ENCODE assay signal across 9 cellular contexts in genomic region chr7:602341-603141, GRCh38.
DNase-seq lines count a peak whose midpoint lies in the region; ATAC-seq, FAIRE-seq and TF ChIP-seq lines count a peak whose summit lies in the region.
"Had no signal": no experiment of that assay in that cellular context is flagged by ENCODE, and none has a peak within 500 bp of the region (broad histone marks: within the 10 kb centered on the region; RNA-seq: fewer than 3 reads in every experiment).

No MANE protein-coding gene starts in this region.

- CTCF ChIA-PET in activated CD8-positive, alpha-beta T cell treated with anti-CD3 and anti-CD28 coated beads, Interleukin-2, amount 10 ng/mL, durations not matched to agents 7 days and 5 days (lab: Charles Lee): interaction anchor here (1.0 to 1.2 kb wide), 2 partner anchors 16 to 17 kb away, joined by 3 to 5 read pairs; no protein-coding TSS in a partner anchor

- intact Hi-C loops in kidney (cut with DNase I): no loop called here

- no peak for TF ChIP-seq CTCF in kidney (IDR thresholded peaks at IDR 0.05; ENCODE audit: borderline replicate concordance, extremely low read depth, insufficient read depth)

- peaks cover 0 to 16% of the 10 kb centered on the region in 2 donors for H3K4me1 ChIP-seq in kidney (ENCODE audit: control insufficient read depth in 1 of 2, insufficient read depth in 1 of 2, low read depth in 1 of 2, low read length in 2 of 2)

- POLR2A ChIA-PET in activated CD8-positive, alpha-beta T cell treated with anti-CD3 and anti-CD28 coated beads, Interleukin-2, amount 10 ng/mL, durations not matched to agents 7 days and 5 days (lab: Charles Lee): interaction anchor here (1.0 to 7.5 kb wide), 6 partner anchors 8 to 125 kb away, joined by 3 to 128 read pairs (median 6); partner anchors contain the start of gene PRKAR1B

- ATAC-seq in activated CD8-positive, alpha-beta T cell treated with anti-CD3 and anti-CD28 coated beads, Interleukin-2, amount 10 ng/mL, durations not matched to agents 7 days and 5 days: no peak
- ATAC-seq in stimulated activated effector memory CD8-positive, alpha-beta T cell treated with anti-CD3 and anti-CD28 coated beads, Interleukin-12 subunit alpha, Interleukin-12 subunit beta, amount 100 ng/mL, for 72 hours: peak; percentile 42
- ATAC-seq in HG03280 (IDR thresholded peaks at IDR 0.05; ENCODE audit: unreplicated experiment) (no peak), GM18511 (IDR thresholded peaks at IDR 0.05; ENCODE audit: unreplicated experiment) (no peak)

- H3K9ac ChIP-seq in kidney (ENCODE audit: low read length in 2 of 2): no peak overlapping the region

- H3K36me3 ChIP-seq in kidney (ENCODE audit: control insufficient read depth in 1 of 2, insufficient read depth in 2 of 2, low read length in 2 of 2): no peaks in the 10 kb centered on the region

- no peak overlapping the region for H3K4me3 ChIP-seq in kidney (ENCODE audit: low read length in 2 of 2)

- FAIRE-seq in GM19239 (lab: Jason Lieb, UNC) (peak; percentile 91), kidney (lab: Jason Lieb, UNC) (no peak)

- H3K27ac ChIP-seq in kidney (ENCODE audit: low read depth in 2 of 2, low read length in 2 of 2): peak overlapping the region; percentile 61 to 88

- peak overlapping the region; percentile 100 for H3K27ac Mint-ChIP-seq in activated CD8-positive, alpha-beta T cell treated with anti-CD3 and anti-CD28 coated beads, Interleukin-2, amount 10 ng/mL, durations not matched to agents 7 days and 5 days
- H3K27ac Mint-ChIP-seq in stimulated activated effector memory CD8-positive, alpha-beta T cell treated with anti-CD3 and anti-CD28 coated beads, Interleukin-12 subunit alpha, Interleukin-12 subunit beta, amount 100 ng/mL, for 72 hours: peak overlapping the region; percentile 100

- H3K4me1 Mint-ChIP-seq in activated CD8-positive, alpha-beta T cell treated with anti-CD3 and anti-CD28 coated beads, Interleukin-2, amount 10 ng/mL, durations not matched to agents 7 days and 5 days (ENCODE audit: low read depth): peaks cover 65% of the 10 kb centered on the region
- H3K4me1 Mint-ChIP-seq in stimulated activated effector memory CD8-positive, alpha-beta T cell treated with anti-CD3 and anti-CD28 coated beads, Interleukin-12 subunit alpha, Interleukin-12 subunit beta, amount 100 ng/mL, for 72 hours: peaks cover 66% of the 10 kb centered on the region

- H3K27me3 Mint-ChIP-seq in activated CD8-positive, alpha-beta T cell treated with anti-CD3 and anti-CD28 coated beads, Interleukin-2, amount 10 ng/mL, durations not matched to agents 7 days and 5 days (ENCODE audit: low read depth): no peaks in the 10 kb centered on the region

- peak overlapping the region; percentile 26 for H3K4me3 Mint-ChIP-seq in activated CD8-positive, alpha-beta T cell treated with anti-CD3 and anti-CD28 coated beads, Interleukin-2, amount 10 ng/mL, durations not matched to agents 7 days and 5 days
- H3K4me3 Mint-ChIP-seq in stimulated activated effector memory CD8-positive, alpha-beta T cell treated with anti-CD3 and anti-CD28 coated beads, Interleukin-12 subunit alpha, Interleukin-12 subunit beta, amount 100 ng/mL, for 72 hours: peak overlapping the region; percentile 97

- H3K36me3 Mint-ChIP-seq in activated CD8-positive, alpha-beta T cell treated with anti-CD3 and anti-CD28 coated beads, Interleukin-2, amount 10 ng/mL, durations not matched to agents 7 days and 5 days (ENCODE audit: low read depth): peaks cover 42% of the 10 kb centered on the region
- H3K36me3 Mint-ChIP-seq in stimulated activated effector memory CD8-positive, alpha-beta T cell treated with anti-CD3 and anti-CD28 coated beads, Interleukin-12 subunit alpha, Interleukin-12 subunit beta, amount 100 ng/mL, for 72 hours: peaks cover 62% of the 10 kb centered on the region

- no peaks in the 10 kb centered on the region for H3K9me3 Mint-ChIP-seq in activated CD8-positive, alpha-beta T cell treated with anti-CD3 and anti-CD28 coated beads, Interleukin-2, amount 10 ng/mL, durations not matched to agents 7 days and 5 days (ENCODE audit: insufficient read depth)
- no peaks in the 10 kb centered on the region for H3K9me3 Mint-ChIP-seq in stimulated activated effector memory CD8-positive, alpha-beta T cell treated with anti-CD3 and anti-CD28 coated beads, Interleukin-12 subunit alpha, Interleukin-12 subunit beta, amount 100 ng/mL, for 72 hours

- H3K9me3 ChIP-seq in kidney (ENCODE audit: control insufficient read depth in 1 of 2, low read length in 2 of 2): no peaks in the 10 kb centered on the region

- DNase-seq in GM19239 (ENCODE audit: insufficient read length, low spot score) (no peak), kidney (peak; percentile 83), SIG-M5 (lab: John Stamatoyannopoulos, UW) (no peak), EL (no peak)
- DNase-seq in activated CD8-positive, alpha-beta T cell treated with anti-CD3 and anti-CD28 coated beads, Interleukin-2, amount 10 ng/mL, durations not matched to agents 7 days and 5 days: peak; percentile 32
- peak; percentile 81 to 89 for DNase-seq in stimulated activated effector memory CD8-positive, alpha-beta T cell treated with anti-CD3 and anti-CD28 coated beads, Interleukin-12 subunit alpha, Interleukin-12 subunit beta, amount 100 ng/mL, for 72 hours (ENCODE audit: low spot score in 2 of 2)
- DNase-seq: NCI-H510A had no signal

Comparison
In these comparisons a context has a peak if more than half of its experiments do, and no peak if none do; other contexts are left out.
1. DNase-seq: peak in activated CD8-positive, alpha-beta T cell treated with anti-CD3 and anti-CD28 coated beads, Interleukin-2, amount 10 ng/mL, durations not matched to agents 7 days and 5 days (single experiment), kidney (single experiment) and stimulated activated effector memory CD8-positive, alpha-beta T cell treated with anti-CD3 and anti-CD28 coated beads, Interleukin-12 subunit alpha, Interleukin-12 subunit beta, amount 100 ng/mL, for 72 hours (2 of 2); none in GM19239 (single experiment), SIG-M5 (single experiment) and EL (single experiment).